ENCODE assay signal across 1 cellular context in genomic region chr6:9830808-9831207, GRCh38.
TF ChIP-seq lines count a peak whose summit lies in the region.

No MANE protein-coding gene starts in this region.

TF ChIP-seq in IMR-90, 13 proteins besides CTCF, POLR2A, EP300 and RAD21:
- TF ChIP-seq USF2 (IDR thresholded peaks at IDR 0.05; ENCODE audit: low read depth, low read length) (no peak), CEBPB (IDR thresholded peaks at IDR 0.05; ENCODE audit: low read depth, low read length) (no peak), ELK1 (IDR thresholded peaks at IDR 0.05; ENCODE audit: borderline replicate concordance, low read depth, low read length) (no peak), FOS (IDR thresholded peaks at IDR 0.05; ENCODE audit: low read depth, low read length) (no peak), BHLHE40 (IDR thresholded peaks at IDR 0.05; ENCODE audit: low read depth, low read length) (no peak)
